ENCODE assay signal across 23 cellular contexts in genomic region chr1:147747966-147748365, GRCh38. TPM values are rescaled to one million over a fixed set of nuclear protein-coding genes. Genes with fewer than 3 reads are reported as not detected.
"Had no signal": no experiment of that assay in that cellular context is flagged by ENCODE, and none has a peak within 500 bp of the region (broad histone marks: within the 10 kb centered on the region; RNA-seq: fewer than 3 reads in every experiment).

No MANE protein-coding gene starts in this region.

- H3K9ac ChIP-seq: KMS-11 had no signal

- H3K36me3 ChIP-seq: SJSA1 had no signal

- ATAC-seq: K562, Panc1 had no signal

- H3K27me3 ChIP-seq: SJSA1 had no signal

- H3K4me2 ChIP-seq: KMS-11 had no signal

- H3K27ac ChIP-seq: HL-60, KMS-11, RWPE1, SJSA1, SK-N-MC had no signal

- DNase-seq: Kasumi-1, MM.1S, NCI-H1092 treated with DMSO at 0.1 percent for 48 hours, NCI-H1436, NCI-H2029, NCI-H2081 treated with DMSO at 0.1 percent for 48 hours, NCI-H2171, NCI-H226, NCI-H446, NCI-H510A, NCI-H524 treated with DMSO at 0.1 percent for 48 hours, NCI-H69, NCI-H774, SIG-M5 had no signal

- H3K9me3 ChIP-seq: SJSA1 had no signal

- H3K4me1 ChIP-seq: SJSA1 had no signal

- H3K4me3 ChIP-seq: K562, SJSA1, SK-N-MC had no signal

RNA-seq across cellular contexts. Expression of gene GJA5, which starts 12.4 kb away (rescaled TPM):
- total RNA-seq: OCI-LY7, SJSA1 had no signal
- polyA plus RNA-seq: IgD-negative memory B cell had no signal
